Comparison of ENCODE assay signal across 9 cellular contexts in genomic region chr16:19167710-19168172, GRCh38. TPM values are rescaled to one million over a fixed set of nuclear protein-coding genes. Genes with fewer than 3 reads are reported as not detected.
DNase-seq lines count a peak whose midpoint lies in the region; ATAC-seq and TF ChIP-seq lines count a peak whose summit lies in the region.
"Had no signal": no experiment of that assay in that cellular context is flagged by ENCODE, and none has a peak within 500 bp of the region (broad histone marks: within the 10 kb centered on the region; RNA-seq: fewer than 3 reads in every experiment).

No MANE protein-coding gene starts in this region.

- H3K36me3 Mint-ChIP-seq in nephron (ENCODE audit: low read depth) (no peaks in the 10 kb centered on the region), type B pancreatic cell (no peaks in the 10 kb centered on the region)

- ATAC-seq in GM21367 (IDR thresholded peaks at IDR 0.05; ENCODE audit: unreplicated experiment): peak; percentile 65
- no peak for ATAC-seq in GM18907 (IDR thresholded peaks at IDR 0.05; ENCODE audit: unreplicated experiment)

- H3K9me3 Mint-ChIP-seq in nephron (peaks cover 4% of the 10 kb centered on the region), type B pancreatic cell (peaks cover 5% of the 10 kb centered on the region)

- H3K27me3 Mint-ChIP-seq in nephron (ENCODE audit: low read depth) (peaks cover 43% of the 10 kb centered on the region), type B pancreatic cell (peaks cover 43% of the 10 kb centered on the region)

- TF ChIP-seq CTCF in nephron (IDR thresholded peaks at IDR 0.05; ENCODE audit: unreplicated experiment in 3 of 3) (peak; percentile 79 to 86 (median 81)), type B pancreatic cell (conservative IDR thresholded peaks at IDR 0.05) (peak; percentile 88)

- peak; percentile 93 for DNase-seq in COLO668 (lab: John Stamatoyannopoulos, UW; ENCODE audit: unreplicated experiment)
- peak; percentile 49 for DNase-seq in NCI-H1694 (lab: John Stamatoyannopoulos, UW)
- peak; percentile 57 to 61 for DNase-seq in activated CD4-positive, alpha-beta T cell treated with anti-CD3 and anti-CD28 coated beads, Interleukin-2, amount 50 U/mL, for 48 hours
- DNase-seq in fibroblast of peridontal ligament (ENCODE audit: extremely low read depth): peak; percentile 15
- peak; percentile 79 for DNase-seq in type B pancreatic cell (ENCODE audit: extremely low spot score, unreplicated experiment)

- peak overlapping the region; percentile 71 to 78 (median 76) for H3K4me3 Mint-ChIP-seq in nephron
- H3K4me3 Mint-ChIP-seq in type B pancreatic cell: peak overlapping the region; percentile 83
- H3K4me3 Mint-ChIP-seq: T-helper 1 cell treated with Interleukin-12 subunit alpha and Interleukin-12 subunit beta and Interleukin-4 antibody, amounts not matched to agents 30 μg/mL and 1 μg/mL, for 36 hours had no signal

- H3K27ac Mint-ChIP-seq in nephron (no peak overlapping the region), type B pancreatic cell (no peak overlapping the region)
- H3K27ac Mint-ChIP-seq: T-helper 1 cell treated with Interleukin-12 subunit alpha and Interleukin-12 subunit beta and Interleukin-4 antibody, amounts not matched to agents 30 μg/mL and 1 μg/mL, for 36 hours had no signal

- H3K4me1 Mint-ChIP-seq in nephron (peaks cover 5% of the 10 kb centered on the region), type B pancreatic cell (ENCODE audit: unreplicated experiment) (peaks cover 5% of the 10 kb centered on the region)

RNA-seq across cellular contexts. Expression of gene SYT17, which starts 0.3 kb away (rescaled TPM):
- 10.7 and 24.8 TPM in 2 replicates for total RNA-seq in type B pancreatic cell (ENCODE audit: low replicate concordance)

RNA-seq across cellular contexts. Expression of gene ITPRIPL2, which starts 54.0 kb away (rescaled TPM):
- total RNA-seq in type B pancreatic cell (ENCODE audit: low replicate concordance): 29.5 and 39.2 TPM in 2 replicates

Comparison
In these comparisons a context has a peak if more than half of its experiments do, and no peak if none do; other contexts are left out.
1. DNase-seq: peak in every context shown above with its lines; median percentile 93 in COLO668; 79 in type B pancreatic cell; 59 in activated CD4-positive, alpha-beta T cell treated with anti-CD3 and anti-CD28 coated beads, Interleukin-2, amount 50 U/mL, for 48 hours; 49 in NCI-H1694; 15 in fibroblast of peridontal ligament.